Comparison of ENCODE assay signal across 8 cellular contexts in the genomic region with DNA sequence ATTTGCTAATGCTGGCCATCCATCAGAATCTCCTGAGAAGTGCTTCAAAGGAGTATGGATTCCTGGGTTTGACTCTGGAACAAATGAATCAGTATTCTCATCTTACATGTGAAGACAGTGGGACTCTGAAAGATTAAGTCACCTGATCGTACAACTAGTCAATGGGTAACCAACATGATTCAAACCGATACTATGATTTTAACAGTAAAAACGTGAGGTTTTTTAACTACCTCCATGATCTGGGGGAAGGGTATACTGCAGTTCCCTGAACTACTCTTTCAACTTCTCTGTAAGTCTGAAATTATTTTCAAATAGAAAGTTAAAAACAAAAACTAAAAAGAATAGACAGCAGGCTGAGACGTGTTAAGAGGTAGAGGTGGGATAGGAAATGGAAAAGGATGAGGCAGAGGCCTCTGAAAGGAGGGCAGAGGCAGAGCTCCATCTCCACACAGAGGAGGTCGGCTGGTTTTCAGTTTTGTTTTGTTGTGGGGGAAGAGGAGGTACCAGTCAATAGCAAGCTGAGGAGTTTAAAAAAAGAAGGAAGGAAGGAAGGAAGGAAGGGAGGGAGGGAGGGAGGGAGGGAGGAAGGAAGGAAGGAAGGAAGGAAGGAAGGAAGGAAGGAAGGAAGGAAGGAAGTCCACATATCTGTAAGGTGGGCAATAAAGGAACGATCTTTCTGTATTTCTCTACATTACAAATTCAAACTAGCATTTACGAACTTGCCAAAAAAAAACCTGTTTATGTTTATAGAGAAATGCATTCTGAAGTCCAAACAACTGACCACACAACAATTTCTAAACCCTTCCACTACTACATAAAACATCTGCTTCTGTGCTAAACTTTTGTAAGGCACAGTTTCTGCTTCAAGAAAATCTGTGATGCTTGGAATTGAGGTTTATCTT.
A peak's percentile ranks its signal among the peaks of the same experiment; 100 is the strongest.
DNase-seq lines count a peak whose midpoint lies in the region; ATAC-seq, FAIRE-seq and TF ChIP-seq lines count a peak whose summit lies in the region.

No MANE protein-coding gene starts in this region.

- peaks cover 25 to 34% of the 10 kb centered on the region in 2 donors for H3K4me1 Mint-ChIP-seq in natural killer cell treated with Interleukin-12 subunit alpha and Interleukin-12 subunit beta and Interleukin-15 and Interleukin-18, amount 100 ng/mL, for 72 hours (ENCODE audit: low read depth in 2 of 2)

- peak; percentile 44 for DNase-seq in RCC 7860 (ENCODE audit: low spot score)
- no peak for DNase-seq in natural killer cell treated with Interleukin-12 subunit alpha and Interleukin-12 subunit beta and Interleukin-15 and Interleukin-18, amount 100 ng/mL, for 72 hours (ENCODE audit: low spot score)
- DNase-seq in kidney, result no peak
- no peak for DNase-seq in DMS153 (lab: John Stamatoyannopoulos, UW)
- DNase-seq in LoVo (ENCODE audit: low spot score), result no peak
- no peak for DNase-seq in iPS-NIHi7 (ENCODE audit: extremely low spot score)

- H3K27me3 Mint-ChIP-seq in natural killer cell treated with Interleukin-12 subunit alpha and Interleukin-12 subunit beta and Interleukin-15 and Interleukin-18, amount 100 ng/mL, for 72 hours, result no peaks in the 10 kb centered on the region

- no peak overlapping the region for H3K4me3 ChIP-seq in kidney (ENCODE audit: low read length in 2 of 2)

- H3K36me3 ChIP-seq in kidney (ENCODE audit: control insufficient read depth in 1 of 2, insufficient read depth in 2 of 2, low read length in 2 of 2), result no peaks in the 10 kb centered on the region

- H3K27ac Mint-ChIP-seq in natural killer cell treated with Interleukin-12 subunit alpha and Interleukin-12 subunit beta and Interleukin-15 and Interleukin-18, amount 100 ng/mL, for 72 hours, result peak overlapping the region; percentile 73 to 93

- H3K4me3 Mint-ChIP-seq in natural killer cell treated with Interleukin-12 subunit alpha and Interleukin-12 subunit beta and Interleukin-15 and Interleukin-18, amount 100 ng/mL, for 72 hours, result peak overlapping the region; percentile 80

- no peak overlapping the region for H3K9ac ChIP-seq in kidney (ENCODE audit: low read length in 2 of 2)

- intact Hi-C loops in kidney (cut with DNase I), result no loop called here

- no peak for TF ChIP-seq CTCF in kidney (IDR thresholded peaks at IDR 0.05; ENCODE audit: borderline replicate concordance, extremely low read depth, insufficient read depth)

- FAIRE-seq in RCC 7860 (lab: Jason Lieb, UNC) (peak; percentile 78), kidney (lab: Jason Lieb, UNC) (no peak)

- H3K36me3 Mint-ChIP-seq in natural killer cell treated with Interleukin-12 subunit alpha and Interleukin-12 subunit beta and Interleukin-15 and Interleukin-18, amount 100 ng/mL, for 72 hours, result no peaks in the 10 kb centered on the region

- no peaks in the 10 kb centered on the region for H3K9me3 ChIP-seq in kidney (ENCODE audit: control insufficient read depth in 1 of 2, low read length in 2 of 2)

- no peaks in the 10 kb centered on the region for H3K9me3 Mint-ChIP-seq in natural killer cell treated with Interleukin-12 subunit alpha and Interleukin-12 subunit beta and Interleukin-15 and Interleukin-18, amount 100 ng/mL, for 72 hours

- ATAC-seq in GM18499 (IDR thresholded peaks at IDR 0.05; ENCODE audit: insufficient read depth, unreplicated experiment) (peak; percentile 55), GM21723 (IDR thresholded peaks at IDR 0.05; ENCODE audit: unreplicated experiment) (peak; percentile 77)
- ATAC-seq in natural killer cell treated with Interleukin-12 subunit alpha and Interleukin-12 subunit beta and Interleukin-15 and Interleukin-18, amount 100 ng/mL, for 72 hours, result peak; percentile 83 to 90

- peaks cover 0 to under 1% of the 10 kb centered on the region in 2 donors for H3K4me1 ChIP-seq in kidney (ENCODE audit: control insufficient read depth in 1 of 2, insufficient read depth in 1 of 2, low read depth in 1 of 2, low read length in 2 of 2)

- peak overlapping the region in 1 of 2 donors; percentile 5 for H3K27ac ChIP-seq in kidney (ENCODE audit: low read depth in 2 of 2, low read length in 2 of 2)
